In the genomic region with DNA sequence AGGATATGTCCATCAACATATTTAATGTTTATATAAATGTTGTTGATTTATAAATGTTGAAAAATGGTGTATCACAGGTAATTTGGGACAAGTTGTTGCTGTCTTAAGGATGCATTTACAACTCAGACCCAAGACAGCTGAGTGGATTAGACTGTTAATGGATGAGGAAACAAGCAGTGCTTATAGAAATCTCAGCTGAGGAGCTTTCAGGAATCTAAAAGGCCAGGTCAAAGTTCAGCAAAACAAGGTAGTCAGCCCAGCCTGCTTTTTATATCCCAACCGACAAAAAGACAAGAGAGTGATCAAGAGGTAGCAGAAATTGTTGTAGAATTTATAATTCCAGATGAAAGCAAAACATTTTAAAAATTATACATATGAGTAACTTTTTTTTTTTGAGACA, we compare ENCODE assay signal across 35 cellular contexts.
"Had no signal": no experiment of that assay in that cellular context is flagged by ENCODE, and none has a peak within 500 bp of the region (broad histone marks: within the 10 kb centered on the region; RNA-seq: fewer than 3 reads in every experiment).

No MANE protein-coding gene starts in this region.

- ATAC-seq: activated naive CD4-positive, alpha-beta T cell treated with anti-CD3 and anti-CD28 coated beads, Interleukin-2, amount 50 U/mL, for 72 hours; activated naive CD8-positive, alpha-beta T cell treated with anti-CD3 and anti-CD28 coated beads, Interleukin-2, amount 50 U/mL, for 24 hours; activated T-cell treated with anti-CD3 and anti-CD28 coated beads, Interleukin-2, amount 50 U/mL, for 4 hours; activated T-cell treated with anti-CD3 and anti-CD28 coated beads, Interleukin-2, amount 50 U/mL, for 72 hours; activated T-helper 17 cell treated with anti-CD3 and anti-CD28 coated beads, Interleukin-2, amount 50 U/mL, for 72 hours; body of pancreas had no signal

- H3K27me3 ChIP-seq: adrenal gland, ascending aorta, body of pancreas, brain microvascular endothelial cell, breast epithelium, cardiac muscle cell had no signal

- H3K27ac ChIP-seq: adrenal gland, ascending aorta, body of pancreas, brain microvascular endothelial cell, breast epithelium, cardiac muscle cell had no signal

- H3K9me3 ChIP-seq: adrenal gland, ascending aorta, body of pancreas, breast epithelium had no signal

- FAIRE-seq: astrocyte, bronchial epithelial cell had no signal

- H3K4me1 ChIP-seq: adrenal gland, ascending aorta, body of pancreas, breast epithelium had no signal

- DNase-seq: activated effector memory CD4-positive, alpha-beta T cell treated with anti-CD3 and anti-CD28 coated beads, Interleukin-2, amount 50 U/mL, for 16 hours; activated effector memory CD4-positive, alpha-beta T cell treated with Interleukin-2 at 50 U/mL for 16 hours; activated gamma-delta T cell; activated gamma-delta T cell treated with Interleukin-2 at 50 U/mL for 16 hours; activated naive CD4-positive, alpha-beta T cell; activated naive CD4-positive, alpha-beta T cell treated with anti-CD3 and anti-CD28 coated beads for 36 hours; activated naive CD4-positive, alpha-beta T cell treated with anti-CD3 and anti-CD28 coated beads, Interleukin-2, amount 10 ng/mL, durations not matched to agents 7 days and 5 days; activated naive CD4-positive, alpha-beta T cell treated with anti-CD3 and anti-CD28 coated beads, Interleukin-2, amount 50 U/mL, for 16 hours; activated naive CD4-positive, alpha-beta T cell treated with Interleukin-2 at 50 U/mL for 16 hours; activated naive CD8-positive, alpha-beta T cell treated with anti-CD3 and anti-CD28 coated beads for 36 hours; activated naive CD8-positive, alpha-beta T cell treated with anti-CD3 and anti-CD28 coated beads, Interleukin-2, amount 10 ng/mL, durations not matched to agents 7 days and 5 days; activated naive CD8-positive, alpha-beta T cell treated with anti-CD3 and anti-CD28 coated beads, Interleukin-2, amount 50 U/mL, for 24 hours; activated T-cell treated with anti-CD3 and anti-CD28 coated beads for 4 hours; activated T-cell treated with anti-CD3 and anti-CD28 coated beads, Interleukin-2, amount 50 U/mL, for 1 hour; activated T-cell treated with anti-CD3 and anti-CD28 coated beads, Interleukin-2, amount 50 U/mL, for 24 hours; activated T-cell treated with anti-CD3 and anti-CD28 coated beads, Interleukin-2, amount 50 U/mL, for 4 hours; activated T-cell treated with anti-CD3 and anti-CD28 coated beads, Interleukin-2, amount 50 U/mL, for 48 hours; activated T-cell treated with anti-CD3 and anti-CD28 coated beads, Interleukin-2, amount 50 U/mL, for 72 hours; adrenal gland; amniotic stem cell; amygdala; anterior cingulate cortex; aorta; body of pancreas; brain microvascular endothelial cell; caudate nucleus; central memory CD4-positive, alpha-beta T cell; cerebellar nuclear complex had no signal

- H3K36me3 ChIP-seq: adrenal gland, ascending aorta, brain microvascular endothelial cell, breast epithelium, cardiac muscle cell had no signal

- H3K4me3 ChIP-seq: adrenal gland, ascending aorta, body of pancreas, breast epithelium, cardiac muscle cell had no signal
